In genomic region chr1:26787706-26788514, GRCh38 we compare ENCODE assay signal across 8 cellular contexts. TPM values are rescaled to one million over a fixed set of nuclear protein-coding genes. Genes with fewer than 3 reads are reported as not detected.
A peak's percentile ranks its signal among the peaks of the same experiment; 100 is the strongest.
DNase-seq lines count a peak whose midpoint lies in the region; ATAC-seq and TF ChIP-seq lines count a peak whose summit lies in the region.

Gene PIGV, plus strand, starts transcription at chr1:26787950. Its CDS starts 2,866 bp downstream, at chr1:26790816.

- H3K27ac ChIP-seq in KMS-11 (peak within 1 kb of the TSS; percentile 65), Peyer's patch (peak within 1 kb of the TSS; percentile 95 to 99 (median 98))

- H3K36me3 ChIP-seq in KMS-11 (ENCODE audit: insufficient read depth) (no peaks in the 10 kb centered on the region), Peyer's patch (no peaks in the 10 kb centered on the region)

- peaks cover 91% of the 10 kb centered on the region for H3K4me1 Mint-ChIP-seq in activated T-cell treated with anti-CD3 and anti-CD28 coated beads, Interleukin-2, amount 50 U/mL, for 72 hours (ENCODE audit: low read depth)
- H3K4me1 Mint-ChIP-seq in naive thymus-derived CD8-positive, alpha-beta T cell, result peaks cover 44 to 80% (median 69%) of the 10 kb centered on the region in 4 donors

- H3K9me3 Mint-ChIP-seq in activated T-cell treated with anti-CD3 and anti-CD28 coated beads, Interleukin-2, amount 50 U/mL, for 72 hours, result no peaks in the 10 kb centered on the region
- no peaks in the 10 kb centered on the region for H3K9me3 Mint-ChIP-seq in naive thymus-derived CD8-positive, alpha-beta T cell

- H3K27me3 ChIP-seq in KMS-11 (ENCODE audit: insufficient read depth, low read depth), result peaks cover 10% of the 10 kb centered on the region
- H3K27me3 ChIP-seq in Peyer's patch, result no peaks in the 10 kb centered on the region

- peak within 1 kb of the TSS; percentile 100 for H3K27ac Mint-ChIP-seq in activated T-cell treated with anti-CD3 and anti-CD28 coated beads, Interleukin-2, amount 50 U/mL, for 72 hours
- H3K27ac Mint-ChIP-seq in naive thymus-derived CD8-positive, alpha-beta T cell, result peak within 1 kb of the TSS; percentile 99 to 100 (median 100)

- ATAC-seq in GM21717 (IDR thresholded peaks at IDR 0.05; ENCODE audit: unreplicated experiment), result peak; percentile 44
- peak; percentile 53 to 59 for ATAC-seq in activated T-cell treated with anti-CD3 and anti-CD28 coated beads, Interleukin-2, amount 50 U/mL, for 72 hours (replicated peaks in 1 of 2)
- ATAC-seq in naive thymus-derived CD8-positive, alpha-beta T cell, result peak; percentile 72 to 77

- DNase-seq in DMS53 treated with DMSO at 0.1 percent for 48 hours (lab: John Stamatoyannopoulos, UW; ENCODE audit: unreplicated experiment) (peak; percentile 73), Peyer's patch (peak; percentile 85 to 94 (median 93)), fibroblast of gingiva (ENCODE audit: low read depth) (peak; percentile 77)
- peak; percentile 89 to 91 for DNase-seq in activated T-cell treated with anti-CD3 and anti-CD28 coated beads, Interleukin-2, amount 50 U/mL, for 72 hours
- peak; percentile 74 to 96 (median 90) for DNase-seq in naive thymus-derived CD8-positive, alpha-beta T cell
- peak; percentile 69 to 97 (median 86) for DNase-seq in stimulated activated naive CD4-positive, alpha-beta T cell (lab: John Stamatoyannopoulos, UW)

- peak; percentile 51 to 63 for TF ChIP-seq POLR2A in Peyer's patch (IDR thresholded peaks at IDR 0.05)

- H3K4me2 ChIP-seq in KMS-11, result peak within 1 kb of the TSS; percentile 98

- peak within 1 kb of the TSS; percentile 91 for H2AFZ ChIP-seq in KMS-11 (ENCODE audit: low read depth)

- peak within 1 kb of the TSS; percentile 64; the same call in 1 of the 2 replicates for H3K9ac ChIP-seq in KMS-11

- TF ChIP-seq CTCF in KMS-11 (conservative IDR thresholded peaks at IDR 0.05; ENCODE audit: low read depth, low read length), result no peak
- TF ChIP-seq CTCF in Peyer's patch (IDR thresholded peaks at IDR 0.05), result peak in 5 of 6 experiments; percentile 9 to 56 (median 44)

- peak within 1 kb of the TSS; percentile 93 to 98 for H3K4me3 Mint-ChIP-seq in activated T-cell treated with anti-CD3 and anti-CD28 coated beads, Interleukin-2, amount 50 U/mL, for 72 hours
- peak within 1 kb of the TSS; percentile 83 to 100 (median 98) for H3K4me3 Mint-ChIP-seq in naive thymus-derived CD8-positive, alpha-beta T cell

- H3K36me3 Mint-ChIP-seq in activated T-cell treated with anti-CD3 and anti-CD28 coated beads, Interleukin-2, amount 50 U/mL, for 72 hours (ENCODE audit: insufficient read depth in 2 of 2), result peaks cover 0 to 7% of the 10 kb centered on the region in 2 donors
- H3K36me3 Mint-ChIP-seq in naive thymus-derived CD8-positive, alpha-beta T cell, result peaks cover 0 to 22% (median 0%) of the 10 kb centered on the region in 3 donors

- peaks cover 4% of the 10 kb centered on the region; the same call in 1 of the 2 replicates for H3K79me2 ChIP-seq in KMS-11 (ENCODE audit: insufficient read depth, low read depth)

- peak within 1 kb of the TSS; percentile 81 for H3K4me3 ChIP-seq in KMS-11 (IDR thresholded peaks at IDR 0.05; ENCODE audit: insufficient read depth, low read depth, low read length)
- H3K4me3 ChIP-seq in Peyer's patch, result peak within 1 kb of the TSS; percentile 82 to 84 (median 83)

- H3K27me3 Mint-ChIP-seq in activated T-cell treated with anti-CD3 and anti-CD28 coated beads, Interleukin-2, amount 50 U/mL, for 72 hours (ENCODE audit: low read depth), result no peaks in the 10 kb centered on the region
- H3K27me3 Mint-ChIP-seq in naive thymus-derived CD8-positive, alpha-beta T cell, result no peaks in the 10 kb centered on the region

- H3K9me3 ChIP-seq in Peyer's patch, result no peaks in the 10 kb centered on the region

- POLR2A ChIA-PET in naive thymus-derived CD8-positive, alpha-beta T cell (lab: Charles Lee), result interaction anchor here (0.5 to 16.1 kb wide), 37 partner anchors 8 to 937 kb away, joined by 3 to 432 read pairs (median 7); partner anchors contain the start of genes ARID1A, GPATCH3, GPN2 and HMGN2

- H3K4me1 ChIP-seq in KMS-11 (ENCODE audit: low read depth, poor library complexity, severe bottlenecking) (peaks cover 53% of the 10 kb centered on the region), Peyer's patch (peaks cover 11 to 41% (median 18%) of the 10 kb centered on the region in 4 donors)

- H4K20me1 ChIP-seq in KMS-11 (ENCODE audit: insufficient read depth), result no peaks in the 10 kb centered on the region; the same call in 1 of the 2 replicates

RNA-seq across cellular contexts. Expression of gene PIGV, which starts in this region (rescaled TPM):
- 10 to 100 TPM in 3 of 4 donors, 1 to 10 TPM in 1; 9.9 to 24.5 (median 18.1) TPM for total RNA-seq in Peyer's patch
- total RNA-seq in activated T-cell treated with anti-CD3 and anti-CD28 coated beads, Interleukin-2, amount 50 U/mL, for 72 hours, result 10 to 100 TPM; 19.4 to 20.0 TPM
- 10 to 100 TPM; 25.2 to 27.2 TPM for total RNA-seq in naive thymus-derived CD8-positive, alpha-beta T cell
- 10 to 100 TPM in 1 of 3 donors, 1 to 10 TPM in 2; 8.2 to 14.4 (median 9.6) TPM for polyA plus RNA-seq in naive thymus-derived CD8-positive, alpha-beta T cell

Comparison
In these comparisons a context has a peak if more than half of its experiments do, and no peak if none do; other contexts are left out.
1. Peak in every context shown above with its lines: DNase-seq, ATAC-seq, H3K4me3 ChIP-seq and H3K27ac ChIP-seq.